ENCODE assay signal across 1 cellular context in genomic region chr7:121045090-121045489, GRCh38.
TF ChIP-seq lines count a peak whose summit lies in the region.

No MANE protein-coding gene starts in this region.

TF ChIP-seq in K562, 482 proteins besides CTCF, POLR2A, EP300 and RAD21 (continued from another document):
- TF ChIP-seq ZBTB5 (IDR thresholded peaks at IDR 0.05) (no peak), CREB3 (tag; conservative IDR thresholded peaks at IDR 0.05; ENCODE audit: low read depth) (0 out of 2 replicates have a peak, but pooled peaks have one; percentile 41), POLR2G (IDR thresholded peaks at IDR 0.05; ENCODE audit: low read depth, low read length) (no peak), ARID4B (CRISPR knock-in tag; IDR thresholded peaks at IDR 0.05) (no peak), BRD9 (IDR thresholded peaks at IDR 0.05; ENCODE audit: low read depth, partially characterized antibody) (no peak), ZNF384 (IDR thresholded peaks at IDR 0.05; ENCODE audit: low read depth, low read length) (no peak), ZNF280A (IDR thresholded peaks at IDR 0.05; ENCODE audit: low read depth, partially characterized antibody) (no peak), ZNF592 (IDR thresholded peaks at IDR 0.05) (peak; percentile 84), NR1H2 (CRISPR knock-in tag; IDR thresholded peaks at IDR 0.05) (no peak), ETV1 (tag; conservative IDR thresholded peaks at IDR 0.05; ENCODE audit: low read depth) (no peak), BCLAF1 (IDR thresholded peaks at IDR 0.05; ENCODE audit: borderline replicate concordance in 1 of 2, control insufficient read depth in 1 of 2, low read depth in 2 of 2, low read length in 1 of 2) (no peak), EZH2 (IDR thresholded peaks at IDR 0.05; ENCODE audit: borderline replicate concordance, low read depth, low read length) (no peak), SETDB1 (IDR thresholded peaks at IDR 0.05; ENCODE audit: low read length) (no peak), HMGN3 (IDR thresholded peaks at IDR 0.05; ENCODE audit: borderline replicate concordance, extremely low read depth, insufficient read length, low read depth, low read length) (no peak), NFYB (IDR thresholded peaks at IDR 0.05; ENCODE audit: extremely low read depth, insufficient read length) (no peak), CREBBP (IDR thresholded peaks at IDR 0.05; ENCODE audit: low read depth, low read length) (no peak), ZBTB9 (CRISPR knock-in tag; IDR thresholded peaks at IDR 0.05) (0 out of 2 replicates have a peak, but pooled peaks have one; percentile 56), MAFG (tag; conservative IDR thresholded peaks at IDR 0.05) (no peak), CXXC5 (CRISPR knock-in tag; IDR thresholded peaks at IDR 0.05) (peak; percentile 40; the same call in 1 of the 2 replicates), SOX6 (IDR thresholded peaks at IDR 0.05) (no peak), HMGXB4 (CRISPR knock-in tag; IDR thresholded peaks at IDR 0.05) (no peak), VEZF1 (CRISPR knock-in tag; IDR thresholded peaks at IDR 0.05) (no peak), CEBPG (CRISPR knock-in tag; IDR thresholded peaks at IDR 0.05) (no peak), CEBPG (tag; conservative IDR thresholded peaks at IDR 0.05 in 1 of 2, IDR thresholded peaks at IDR 0.05 in 1 of 2) (no peak), FOXM1 (IDR thresholded peaks at IDR 0.05; ENCODE audit: low read depth) (peak; percentile 26; the same call in 1 of the 2 replicates), FOXM1 (CRISPR knock-in tag; IDR thresholded peaks at IDR 0.05; ENCODE audit: low read depth) (no peak), MLX (CRISPR knock-in tag; conservative IDR thresholded peaks at IDR 0.05) (no peak), TRIM24 (IDR thresholded peaks at IDR 0.05) (no peak), RFX1 (IDR thresholded peaks at IDR 0.05) (peak; percentile 36; the same call in 1 of the 2 replicates), BMI1 (IDR thresholded peaks at IDR 0.05; ENCODE audit: low read length) (no peak)
